Comparison of ENCODE assay signal across 1 cellular context in genomic region chr22:30432520-30432919, GRCh38.
TF ChIP-seq lines count a peak whose summit lies in the region.

No MANE protein-coding gene starts in this region.

TF ChIP-seq in WTC11, 78 proteins besides CTCF, POLR2A, EP300 and RAD21 (continued from another document):
- TF ChIP-seq AFF4 (CRISPR knock-in tag; IDR thresholded peaks at IDR 0.05; ENCODE audit: borderline replicate concordance) (no peak), TCF7 (CRISPR knock-in tag; IDR thresholded peaks at IDR 0.05; ENCODE audit: low read depth) (no peak), NR2C2 (CRISPR knock-in tag; IDR thresholded peaks at IDR 0.05) (no peak), ATF1 (CRISPR knock-in tag; IDR thresholded peaks at IDR 0.05) (no peak), SMAD3 (CRISPR knock-in tag; IDR thresholded peaks at IDR 0.05; ENCODE audit: borderline replicate concordance) (no peak), FOXP4 (CRISPR knock-in tag; IDR thresholded peaks at IDR 0.05) (no peak), ATF2 (CRISPR knock-in tag; IDR thresholded peaks at IDR 0.05; ENCODE audit: borderline replicate concordance, low read depth) (no peak), GRHL2 (CRISPR knock-in tag; IDR thresholded peaks at IDR 0.05; ENCODE audit: insufficient replicate concordance, severe bottlenecking) (no peak), KAT7 (CRISPR knock-in tag; IDR thresholded peaks at IDR 0.05; ENCODE audit: borderline replicate concordance) (no peak), NFATC4 (CRISPR knock-in tag; IDR thresholded peaks at IDR 0.05) (no peak), NR3C1 (CRISPR knock-in tag; conservative IDR thresholded peaks at IDR 0.05; ENCODE audit: low read depth) (no peak), E2F4 (CRISPR knock-in tag; IDR thresholded peaks at IDR 0.05; ENCODE audit: borderline replicate concordance, low read depth) (no peak)
